Comparison of ENCODE assay signal across 19 cellular contexts in genomic region chr6:154569136-154569862, GRCh38. TPM values are rescaled to one million over a fixed set of nuclear protein-coding genes. Genes with fewer than 3 reads are reported as not detected.
DNase-seq lines count a peak whose midpoint lies in the region; ATAC-seq and TF ChIP-seq lines count a peak whose summit lies in the region.
"Had no signal": no experiment of that assay in that cellular context is flagged by ENCODE, and none has a peak within 500 bp of the region (broad histone marks: within the 10 kb centered on the region; RNA-seq: fewer than 3 reads in every experiment).

No MANE protein-coding gene starts in this region.

- H3F3A ChIP-seq in SK-N-SH (replicated peaks; ENCODE audit: insufficient read depth) = no peaks in the 10 kb centered on the region

- H3K27ac ChIP-seq in SK-N-SH (ENCODE audit: low read depth in 2 of 2, low read length in 1 of 2) (peak overlapping the region; percentile 29 to 98; a peak in 3 of 4 replicates), hepatocyte (no peak overlapping the region), spleen (peak overlapping the region in 7 of 8 donors; percentile 5 to 53 (median 35))
- H3K27ac ChIP-seq: ascending aorta, foreskin keratinocyte, PC-9, SK-N-MC, tibial nerve had no signal

- H2AFZ ChIP-seq in SK-N-SH (ENCODE audit: low read depth) = no peak overlapping the region
- no peak overlapping the region for H2AFZ ChIP-seq in hepatocyte
- H2AFZ ChIP-seq: PC-9 had no signal

- H3K9ac ChIP-seq in SK-N-SH = no peak overlapping the region

- H3K9me2 ChIP-seq in SK-N-SH (no peaks in the 10 kb centered on the region), hepatocyte (replicated peaks; ENCODE audit: insufficient read depth) (no peaks in the 10 kb centered on the region)

- TF ChIP-seq EP300 in SK-N-SH (IDR thresholded peaks at IDR 0.05; ENCODE audit: borderline replicate concordance in 1 of 2, low read depth in 1 of 2, low read length in 1 of 2) = peak in 1 of 2 experiments; percentile 95; a peak in 2 of 4 replicates

- H3K4me3 ChIP-seq in SK-N-SH (ENCODE audit: low read depth in 2 of 2, low read length in 1 of 2) = no peak overlapping the region; a peak in 1 of 4 replicates
- no peak overlapping the region for H3K4me3 ChIP-seq in hepatocyte
- no peak overlapping the region for H3K4me3 ChIP-seq in spleen
- H3K4me3 ChIP-seq: ascending aorta, PC-9, SK-N-MC, tibial nerve had no signal

- H3K36me3 ChIP-seq in SK-N-SH (replicated peaks in 1 of 2; ENCODE audit: control insufficient read depth in 1 of 2, insufficient read depth in 2 of 2, low read length in 1 of 2) = no peaks in the 10 kb centered on the region
- no peaks in the 10 kb centered on the region for H3K36me3 ChIP-seq in hepatocyte (replicated peaks; ENCODE audit: insufficient read depth, low read depth)
- H3K36me3 ChIP-seq in spleen = no peaks in the 10 kb centered on the region
- H3K36me3 ChIP-seq: ascending aorta, tibial nerve had no signal

- no peak for TF ChIP-seq CTCF in SK-N-SH (IDR thresholded peaks at IDR 0.05)
- TF ChIP-seq CTCF in hepatocyte (IDR thresholded peaks at IDR 0.05; ENCODE audit: poor library complexity) = no peak
- no peak for TF ChIP-seq CTCF in spleen (IDR thresholded peaks at IDR 0.05 in 8 of 11, conservative IDR thresholded peaks at IDR 0.05 in 3 of 11)

- H3K9me3 ChIP-seq in SK-N-SH (no peaks in the 10 kb centered on the region), hepatocyte (ENCODE audit: low read depth) (no peaks in the 10 kb centered on the region), spleen (no peaks in the 10 kb centered on the region)
- H3K9me3 ChIP-seq: ascending aorta, tibial nerve had no signal

- H3K79me2 ChIP-seq in SK-N-SH (ENCODE audit: insufficient read depth) (no peaks in the 10 kb centered on the region), hepatocyte (no peaks in the 10 kb centered on the region)

- POLR2A ChIA-PET in SK-N-SH (lab: Yijun Ruan, JAX) = interaction anchor here (0.6 to 1.0 kb wide), 3 partner anchors 59 to 428 kb away, joined by 3 to 5 read pairs (median 5); partner anchors contain the start of gene CNKSR3

- H3K4me1 ChIP-seq in SK-N-SH (ENCODE audit: control insufficient read depth in 1 of 2, insufficient read depth in 2 of 2, low read depth in 1 of 2, low read length in 1 of 2) (peaks cover 0 to 18% of the 10 kb centered on the region in 2 experiments; a peak in 2 of 4 replicates), hepatocyte (ENCODE audit: insufficient read depth) (no peaks in the 10 kb centered on the region), spleen (peaks cover 0 to 11% (median 2%) of the 10 kb centered on the region in 6 donors)
- H3K4me1 ChIP-seq: ascending aorta, foreskin keratinocyte, tibial nerve had no signal

- WGBS in SK-N-SH (ENCODE audit: low lambda C conversion rate) = 16% methylated on average over 3 of the region's 3 CpGs
- WGBS in hepatocyte (ENCODE audit: low lambda C conversion rate, missing lambda C conversion rate) = 37% methylated on average over 3 of the region's 3 CpGs
- 44 to 60% (median 51%) methylated on average over 3 of the region's 3 CpGs for WGBS in spleen, 5 donors

- CTCF ChIA-PET in SK-N-SH (lab: Yijun Ruan, JAX) = interaction anchor here (0.5 to 1.5 kb wide), 11 partner anchors 12 to 340 kb away, joined by 3 to 7 read pairs (median 3); partner anchors contain the start of gene CNKSR3

- DNase-seq in NCI-H1417 (lab: John Stamatoyannopoulos, UW) = peak in 2 of 3 experiments; percentile 23 to 69
- no peak for DNase-seq in NCI-H1417 treated with DMSO at 0.1 percent for 48 hours (lab: John Stamatoyannopoulos, UW)
- DNase-seq in SK-N-SH = peak; percentile 73
- DNase-seq in hepatocyte (ENCODE audit: low spot score) = peak; percentile 31
- no peak for DNase-seq in spleen
- no peak for DNase-seq in GDM1 (lab: John Stamatoyannopoulos, UW)
- DNase-seq in posterior vena cava (ENCODE audit: low spot score) = no peak
- DNase-seq: activated CD4-positive, alpha-beta T cell treated with anti-CD3 and anti-CD28 coated beads, Interleukin-2, amount 10 ng/mL, durations not matched to agents 24 days and 14 days; activated naive CD4-positive, alpha-beta T cell treated with anti-CD3 and anti-CD28 coated beads for 36 hours; foreskin keratinocyte; Karpas-422; NCI-H187; NCI-H446 treated with DMSO at 0.1 percent for 48 hours; stimulated activated naive CD4-positive, alpha-beta T cell had no signal

- no peaks in the 10 kb centered on the region; the same call in 1 of the 2 replicates for H3K27me3 ChIP-seq in SK-N-SH (ENCODE audit: insufficient read depth)
- H3K27me3 ChIP-seq in hepatocyte = no peaks in the 10 kb centered on the region
- no peaks in the 10 kb centered on the region for H3K27me3 ChIP-seq in spleen (replicated peaks in 1 of 7)
- H3K27me3 ChIP-seq: ascending aorta, foreskin keratinocyte, tibial nerve had no signal

- ATAC-seq in GM18868 (IDR thresholded peaks at IDR 0.05; ENCODE audit: unreplicated experiment) = no peak
- ATAC-seq: foreskin keratinocyte had no signal

- TF ChIP-seq RAD21 in SK-N-SH (IDR thresholded peaks at IDR 0.05; ENCODE audit: low read length) = peak; percentile 29; the same call in 1 of the 2 replicates

- TF ChIP-seq POLR2A in spleen (IDR thresholded peaks at IDR 0.05) = no peak

- H3K4me2 ChIP-seq in SK-N-SH (no peak overlapping the region), hepatocyte (no peak overlapping the region)
- H3K4me2 ChIP-seq: PC-9 had no signal

- H4K20me1 ChIP-seq in SK-N-SH (ENCODE audit: insufficient read depth) (no peaks in the 10 kb centered on the region), hepatocyte (ENCODE audit: insufficient read depth, poor library complexity, severe bottlenecking) (no peaks in the 10 kb centered on the region)

- intact Hi-C loops in spleen (cut with DNase I; ENCODE audit: low total_unique reads) (no loop called here), posterior vena cava (cut with DNase I) (no loop called here)

TF ChIP-seq in SK-N-SH, 30 proteins besides CTCF, POLR2A, EP300 and RAD21 (continues in another document):
- TF ChIP-seq SMC3 (IDR thresholded peaks at IDR 0.05; ENCODE audit: low read depth, low read length) (peak; percentile 9; the same call in 1 of the 2 replicates), GABPA (IDR thresholded peaks at IDR 0.05; ENCODE audit: low read depth) (no peak), FOXM1 (IDR thresholded peaks at IDR 0.05; ENCODE audit: low read depth) (no peak), TCF12 (IDR thresholded peaks at IDR 0.05) (peak; percentile 61), FOXJ3 (CRISPR knock-in tag; IDR thresholded peaks at IDR 0.05) (peak; percentile 78), POLR2AphosphoS5 (IDR thresholded peaks at IDR 0.05; ENCODE audit: low read depth, low read length) (peak; percentile 43; the same call in 1 of the 2 replicates), CHD2 (IDR thresholded peaks at IDR 0.05; ENCODE audit: low read length, partially characterized antibody) (peak; percentile 65), RCOR1 (IDR thresholded peaks at IDR 0.05; ENCODE audit: low read length) (peak; percentile 89), GATA2 (CRISPR knock-in tag; IDR thresholded peaks at IDR 0.05) (peak; percentile 92), NFIC (IDR thresholded peaks at IDR 0.05; ENCODE audit: borderline replicate concordance) (no peak), FOSL2 (IDR thresholded peaks at IDR 0.05; ENCODE audit: borderline replicate concordance, low read depth) (no peak), PBX3 (IDR thresholded peaks at IDR 0.05) (peak; percentile 17; the same call in 1 of the 2 replicates), MAX (IDR thresholded peaks at IDR 0.05; ENCODE audit: low read depth) (no peak)
- TF ChIP-seq, protein P1, sequence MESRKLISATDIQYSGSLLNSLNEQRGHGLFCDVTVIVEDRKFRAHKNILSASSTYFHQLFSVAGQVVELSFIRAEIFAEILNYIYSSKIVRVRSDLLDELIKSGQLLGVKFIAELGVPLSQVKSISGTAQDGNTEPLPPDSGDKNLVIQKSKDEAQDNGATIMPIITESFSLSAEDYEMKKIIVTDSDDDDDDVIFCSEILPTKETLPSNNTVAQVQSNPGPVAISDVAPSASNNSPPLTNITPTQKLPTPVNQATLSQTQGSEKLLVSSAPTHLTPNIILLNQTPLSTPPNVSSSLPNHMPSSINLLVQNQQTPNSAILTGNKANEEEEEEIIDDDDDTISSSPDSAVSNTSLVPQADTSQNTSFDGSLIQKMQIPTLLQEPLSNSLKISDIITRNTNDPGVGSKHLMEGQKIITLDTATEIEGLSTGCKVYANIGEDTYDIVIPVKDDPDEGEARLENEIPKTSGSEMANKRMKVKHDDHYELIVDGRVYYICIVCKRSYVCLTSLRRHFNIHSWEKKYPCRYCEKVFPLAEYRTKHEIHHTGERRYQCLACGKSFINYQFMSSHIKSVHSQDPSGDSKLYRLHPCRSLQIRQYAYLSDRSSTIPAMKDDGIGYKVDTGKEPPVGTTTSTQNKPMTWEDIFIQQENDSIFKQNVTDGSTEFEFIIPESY (IDR thresholded peaks at IDR 0.05; ENCODE audit: borderline replicate concordance, low read depth) = no peak
- TF ChIP-seq, protein P2, sequence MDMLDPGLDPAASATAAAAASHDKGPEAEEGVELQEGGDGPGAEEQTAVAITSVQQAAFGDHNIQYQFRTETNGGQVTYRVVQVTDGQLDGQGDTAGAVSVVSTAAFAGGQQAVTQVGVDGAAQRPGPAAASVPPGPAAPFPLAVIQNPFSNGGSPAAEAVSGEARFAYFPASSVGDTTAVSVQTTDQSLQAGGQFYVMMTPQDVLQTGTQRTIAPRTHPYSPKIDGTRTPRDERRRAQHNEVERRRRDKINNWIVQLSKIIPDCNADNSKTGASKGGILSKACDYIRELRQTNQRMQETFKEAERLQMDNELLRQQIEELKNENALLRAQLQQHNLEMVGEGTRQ (IDR thresholded peaks at IDR 0.05; ENCODE audit: borderline replicate concordance, low read depth, low read length) = no peak

RNA-seq across cellular contexts. Expression of gene CNKSR3, which starts 58.8 kb away (rescaled TPM):
- polyA plus RNA-seq in SK-N-SH (2012; rRNA removed) (1.6 TPM in 2 replicates), hepatocyte (22.4 and 27.4 TPM in 2 replicates), spleen (1 to 10 TPM; 1.7 to 5.9 (median 1.8) TPM)
- polyA plus RNA-seq in SK-N-SH (2012; cell fraction: cytosol; rRNA removed) = 2.4 and 2.5 TPM in 2 replicates
- polyA plus RNA-seq in SK-N-SH (2012; cell fraction: nucleus; rRNA removed) = 1.7 and 2.8 TPM in 2 replicates
- total RNA-seq in hepatocyte (21.8 and 23.9 TPM in 2 replicates), spleen (10 to 100 TPM; 10.6 to 45.0 (median 21.4) TPM), posterior vena cava (10 to 100 TPM; 13.0 to 14.3 TPM)
- total RNA-seq: activated CD4-positive, alpha-beta T cell treated with anti-CD3 and anti-CD28 coated beads, Interleukin-2, amount 10 ng/mL, durations not matched to agents 24 days and 14 days had no signal

Comparison
In these comparisons a context has a peak if more than half of its experiments do, and no peak if none do; other contexts are left out.
1. DNase-seq: peak in NCI-H1417 (2 of 3), SK-N-SH (single experiment) and hepatocyte (single experiment); none in NCI-H1417 treated with DMSO at 0.1 percent for 48 hours (single experiment), spleen (single experiment), GDM1 (single experiment) and posterior vena cava (single experiment).